ENCODE assay signal across 8 cellular contexts in genomic region chr17:75250009-75250471, GRCh38. TPM values are rescaled to one million over a fixed set of nuclear protein-coding genes. Genes with fewer than 3 reads are reported as not detected.
DNase-seq lines count a peak whose midpoint lies in the region; ATAC-seq lines count a peak whose summit lies in the region.

No MANE protein-coding gene starts in this region.

- peak overlapping the region; percentile 86 for H3K27ac Mint-ChIP-seq in activated CD4-positive, alpha-beta memory T cell treated with anti-CD3 and anti-CD28 coated beads, Interleukin-2, amount 10 ng/mL, durations not matched to agents 7 days and 5 days

- H3K9me3 Mint-ChIP-seq in activated CD4-positive, alpha-beta memory T cell treated with anti-CD3 and anti-CD28 coated beads, Interleukin-2, amount 10 ng/mL, durations not matched to agents 7 days and 5 days = no peaks in the 10 kb centered on the region

- H3K27me3 Mint-ChIP-seq in activated CD4-positive, alpha-beta memory T cell treated with anti-CD3 and anti-CD28 coated beads, Interleukin-2, amount 10 ng/mL, durations not matched to agents 7 days and 5 days = no peaks in the 10 kb centered on the region

- POLR2A ChIA-PET in activated CD4-positive, alpha-beta memory T cell treated with anti-CD3 and anti-CD28 coated beads, Interleukin-2, amount 10 ng/mL, durations not matched to agents 7 days and 5 days (lab: Charles Lee) = interaction anchor here (0.7 to 5.4 kb wide), 11 partner anchors 10 to 206 kb away, joined by 3 to 81 read pairs (median 5); partner anchors contain the start of genes GGA3, JPT1, MIF4GD and MRPS7

- DNase-seq in NCI-H2196 (lab: John Stamatoyannopoulos, UW; ENCODE audit: unreplicated experiment) = peak; percentile 22
- no peak for DNase-seq in NCI-H2196 treated with DMSO at 0.1 percent for 48 hours (lab: John Stamatoyannopoulos, UW; ENCODE audit: unreplicated experiment)
- peak; percentile 77 for DNase-seq in activated CD4-positive, alpha-beta memory T cell treated with anti-CD3 and anti-CD28 coated beads, Interleukin-2, amount 10 ng/mL, durations not matched to agents 7 days and 5 days
- peak; percentile 72 to 84 for DNase-seq in stimulated activated CD4-positive, alpha-beta T cell treated with anti-CD3 and anti-CD28 coated beads, Interleukin-12 subunit alpha, Interleukin-12 subunit beta, amount 100 ng/mL, for 24 hours (ENCODE audit: low read depth in 2 of 2)
- DNase-seq in NCI-H524 treated with DMSO at 0.1 percent for 48 hours (lab: John Stamatoyannopoulos, UW) = no peak
- DNase-seq in NCI-H446 (lab: John Stamatoyannopoulos, UW) = no peak

- peaks cover 29% of the 10 kb centered on the region for H3K36me3 Mint-ChIP-seq in activated CD4-positive, alpha-beta memory T cell treated with anti-CD3 and anti-CD28 coated beads, Interleukin-2, amount 10 ng/mL, durations not matched to agents 7 days and 5 days (ENCODE audit: low read depth)

- H3K4me3 Mint-ChIP-seq in activated CD4-positive, alpha-beta memory T cell treated with anti-CD3 and anti-CD28 coated beads, Interleukin-2, amount 10 ng/mL, durations not matched to agents 7 days and 5 days = peak overlapping the region; percentile 73

- peak; percentile 87 for ATAC-seq in HG03378 (IDR thresholded peaks at IDR 0.05; ENCODE audit: unreplicated experiment)
- ATAC-seq in esophagus mucosa = peak; percentile 84

- CTCF ChIA-PET in activated CD4-positive, alpha-beta memory T cell treated with anti-CD3 and anti-CD28 coated beads, Interleukin-2, amount 10 ng/mL, durations not matched to agents 7 days and 5 days (lab: Charles Lee) = interaction anchor here (0.6 to 3.9 kb wide), 10 partner anchors 10 to 199 kb away, joined by 3 to 35 read pairs (median 4); partner anchors contain the start of genes GGA3, MIF4GD and MRPS7

- H3K4me1 Mint-ChIP-seq in activated CD4-positive, alpha-beta memory T cell treated with anti-CD3 and anti-CD28 coated beads, Interleukin-2, amount 10 ng/mL, durations not matched to agents 7 days and 5 days = peaks cover 40% of the 10 kb centered on the region

RNA-seq across cellular contexts. Expression of gene GGA3, which starts 11.4 kb away (rescaled TPM):
- 10 to 100 TPM; 73.4 to 79.4 TPM for total RNA-seq in activated CD4-positive, alpha-beta memory T cell treated with anti-CD3 and anti-CD28 coated beads, Interleukin-2, amount 10 ng/mL, durations not matched to agents 7 days and 5 days
- 20.6 TPM for total RNA-seq in esophagus mucosa

RNA-seq across cellular contexts. Expression of gene MRPS7, which starts 11.6 kb away (rescaled TPM):
- total RNA-seq in activated CD4-positive, alpha-beta memory T cell treated with anti-CD3 and anti-CD28 coated beads, Interleukin-2, amount 10 ng/mL, durations not matched to agents 7 days and 5 days = 10 to 100 TPM; 39.7 to 40.0 TPM
- total RNA-seq in esophagus mucosa = 59.1 TPM

RNA-seq across cellular contexts. Expression of gene MIF4GD, which starts 21.0 kb away (rescaled TPM):
- total RNA-seq in activated CD4-positive, alpha-beta memory T cell treated with anti-CD3 and anti-CD28 coated beads, Interleukin-2, amount 10 ng/mL, durations not matched to agents 7 days and 5 days = 10 to 100 TPM; 54.8 to 60.3 TPM
- total RNA-seq in esophagus mucosa = 18.4 TPM

RNA-seq across cellular contexts. Expression of gene SLC25A19, which starts 39.2 kb away (rescaled TPM):
- total RNA-seq in activated CD4-positive, alpha-beta memory T cell treated with anti-CD3 and anti-CD28 coated beads, Interleukin-2, amount 10 ng/mL, durations not matched to agents 7 days and 5 days = 10 to 100 TPM; 24.3 to 27.9 TPM
- 9.2 TPM for total RNA-seq in esophagus mucosa

RNA-seq across cellular contexts. Expression of gene NUP85, which starts 44.6 kb away (rescaled TPM):
- 100 to 1,000 TPM; 109 to 116 TPM for total RNA-seq in activated CD4-positive, alpha-beta memory T cell treated with anti-CD3 and anti-CD28 coated beads, Interleukin-2, amount 10 ng/mL, durations not matched to agents 7 days and 5 days
- total RNA-seq in esophagus mucosa = 43.0 TPM

Comparison
In these comparisons a context has a peak if more than half of its experiments do, and no peak if none do; other contexts are left out.
1. DNase-seq: peak in NCI-H2196 (single experiment), activated CD4-positive, alpha-beta memory T cell treated with anti-CD3 and anti-CD28 coated beads, Interleukin-2, amount 10 ng/mL, durations not matched to agents 7 days and 5 days (single experiment) and stimulated activated CD4-positive, alpha-beta T cell treated with anti-CD3 and anti-CD28 coated beads, Interleukin-12 subunit alpha, Interleukin-12 subunit beta, amount 100 ng/mL, for 24 hours (2 of 2); none in NCI-H2196 treated with DMSO at 0.1 percent for 48 hours (single experiment), NCI-H524 treated with DMSO at 0.1 percent for 48 hours (single experiment) and NCI-H446 (0 of 2).